ENCODE assay signal across 1 cellular context in the genomic region with DNA sequence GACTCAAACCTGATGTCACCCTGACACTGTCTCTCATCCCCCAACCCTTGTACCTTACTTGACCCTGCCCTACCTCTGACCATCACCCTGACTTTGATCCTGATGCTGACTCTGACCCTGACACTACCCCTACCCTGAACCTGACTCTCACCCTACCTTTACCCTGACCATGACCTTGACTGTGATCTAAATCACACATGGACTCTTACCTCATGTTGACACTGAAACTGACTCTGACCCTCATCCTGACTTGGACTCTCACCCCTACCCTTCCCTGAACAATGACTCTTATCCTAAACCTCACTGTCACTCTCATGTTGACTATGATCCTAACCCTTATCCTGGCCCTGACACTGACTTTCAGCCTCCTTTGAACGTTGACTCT.
TF ChIP-seq lines count a peak whose summit lies in the region.

No MANE protein-coding gene starts in this region.

TF ChIP-seq in IMR-90, 13 proteins besides CTCF, POLR2A, EP300 and RAD21:
- TF ChIP-seq RCOR1 (IDR thresholded peaks at IDR 0.05; ENCODE audit: insufficient replicate concordance, low read length) (no peak), CHD1 (IDR thresholded peaks at IDR 0.05; ENCODE audit: low read depth, low read length) (no peak), ELK1 (IDR thresholded peaks at IDR 0.05; ENCODE audit: borderline replicate concordance, low read depth, low read length) (no peak), FOS (IDR thresholded peaks at IDR 0.05; ENCODE audit: low read depth, low read length) (no peak), BHLHE40 (IDR thresholded peaks at IDR 0.05; ENCODE audit: low read depth, low read length) (no peak), CEBPB (IDR thresholded peaks at IDR 0.05; ENCODE audit: low read depth, low read length) (no peak), MXI1 (IDR thresholded peaks at IDR 0.05; ENCODE audit: borderline replicate concordance, low read depth, low read length) (no peak)
